Comparison of ENCODE assay signal across 25 cellular contexts in genomic region chr9:91347370-91347769, GRCh38. TPM values are rescaled to one million over a fixed set of nuclear protein-coding genes. Genes with fewer than 3 reads are reported as not detected.
A peak's percentile ranks its signal among the peaks of the same experiment; 100 is the strongest.
DNase-seq lines count a peak whose midpoint lies in the region; ATAC-seq, FAIRE-seq and TF ChIP-seq lines count a peak whose summit lies in the region.
"Had no signal": no experiment of that assay in that cellular context is flagged by ENCODE, and none has a peak within 500 bp of the region (broad histone marks: within the 10 kb centered on the region; RNA-seq: fewer than 3 reads in every experiment).

No MANE protein-coding gene starts in this region.

- in situ Hi-C loops in K562 (cut with MboI) = no loop called here

- H2BK12ac ChIP-seq in H9 (ENCODE audit: insufficient read length, low read depth, low read length) = no peak overlapping the region

- H3K4me3 ChIP-seq in K562 (no peak overlapping the region), pancreas (no peak overlapping the region), coronary artery (no peak overlapping the region)
- H3K4me3 ChIP-seq: A549; BLaER1 treated with 17β-estradiol and CSF1 and Interleukin-3, amounts not matched to agents 10 nM and 100 nM; GM23248; PC-9; SJSA1 had no signal

- H3K4me1 Mint-ChIP-seq in H9 = peaks cover 50 to 51% of the 10 kb centered on the region in 2 experiments

- H3K79me2 ChIP-seq in H9 (ENCODE audit: insufficient read depth, low read length) = no peaks in the 10 kb centered on the region; the same call in 1 of the 2 replicates
- no peaks in the 10 kb centered on the region; the same call in 2 of the 3 replicates for H3K79me2 ChIP-seq in K562 (ENCODE audit: control insufficient read depth, insufficient read depth, low read length)

- TSS peak; percentile 14 for BruUV-seq in K562 (replicated peaks; lab: Mats Ljungman, UMichigan)

- H3K9me3 Mint-ChIP-seq in H9 = peaks cover 2 to 3% of the 10 kb centered on the region in 2 experiments; a peak in 1 of 5 replicates
- H3K9me3 Mint-ChIP-seq: CD4-positive, alpha-beta memory T cell had no signal

- no peak overlapping the region for H2BK120ac ChIP-seq in H9 (ENCODE audit: low read depth, low read length, poor library complexity, severe bottlenecking)

- CTCF ChIA-PET in K562 (lab: Yijun Ruan, JAX; ENCODE audit: low intra/inter-chr PET ratio) = no interaction called here

- no peaks in the 10 kb centered on the region for H3K27me3 ChIP-seq in H9 (ENCODE audit: insufficient read depth, low read length)
- H3K27me3 ChIP-seq in K562 (ENCODE audit: control insufficient read depth in 2 of 2, insufficient read depth in 2 of 2, low read length in 2 of 2) = no peaks in the 10 kb centered on the region
- H3K27me3 ChIP-seq in pancreas = no peaks in the 10 kb centered on the region
- H3K27me3 ChIP-seq: BLaER1 treated with 17β-estradiol and CSF1 and Interleukin-3, amounts not matched to agents 10 nM and 100 nM; SJSA1 had no signal

- POLR2A ChIA-PET in K562 (lab: Yijun Ruan, JAX) = interaction anchor here (2.3 to 2.6 kb wide), 2 partner anchors 9 kb away, joined by 6 to 22 read pairs; no protein-coding TSS in a partner anchor

- no peak overlapping the region for H2AFZ ChIP-seq in H9 (ENCODE audit: low read length)
- H2AFZ ChIP-seq in K562 (ENCODE audit: low read depth, low read length) = no peak overlapping the region
- H2AFZ ChIP-seq: GM23248, PC-9 had no signal

- no peaks in the 10 kb centered on the region for H3K9me3 ChIP-seq in H9 (ENCODE audit: control insufficient read depth, low read depth, low read length)
- no peaks in the 10 kb centered on the region for H3K9me3 ChIP-seq in K562 (replicated peaks; ENCODE audit: control insufficient read depth, insufficient read depth, low read depth, low read length)
- H3K9me3 ChIP-seq in pancreas = no peaks in the 10 kb centered on the region
- H3K9me3 ChIP-seq: A549, SJSA1 had no signal

- no peak for TF ChIP-seq POLR2A in K562 (conservative IDR thresholded peaks at IDR 0.05)

- no peak overlapping the region for H3K14ac ChIP-seq in H9 (ENCODE audit: insufficient read depth, low read length)

- no peak overlapping the region for H2BK20ac ChIP-seq in H9 (ENCODE audit: low read depth, low read length, poor library complexity, severe bottlenecking)

- H3K9me1 ChIP-seq in K562 (ENCODE audit: control insufficient read depth, insufficient read depth, low read length) = no peaks in the 10 kb centered on the region

- H3K4me3 Mint-ChIP-seq in H9 = no peak overlapping the region
- H3K4me3 Mint-ChIP-seq: CD4-positive, alpha-beta memory T cell had no signal

- no peak overlapping the region for H3T11ph ChIP-seq in H9 (ENCODE audit: low read length)

- no peak overlapping the region for H3K18ac ChIP-seq in H9 (ENCODE audit: insufficient read length, low read depth, low read length)

- no peaks in the 10 kb centered on the region for H3K23me2 ChIP-seq in H9 (ENCODE audit: insufficient read length, low read depth, low read length, poor library complexity, severe bottlenecking)

- no peak overlapping the region for H2AK5ac ChIP-seq in H9 (ENCODE audit: insufficient read length, low read length)

- peak overlapping the region; percentile 29; the same call in 1 of the 2 replicates for H3K27ac ChIP-seq in C4-2B
- no peak overlapping the region for H3K27ac ChIP-seq in H9 (ENCODE audit: insufficient read length, low read depth, low read length)
- no peak overlapping the region for H3K27ac ChIP-seq in K562 (ENCODE audit: extremely low read depth, low read depth, low read length)
- no peak overlapping the region for H3K27ac ChIP-seq in pancreas
- no peak overlapping the region for H3K27ac ChIP-seq in coronary artery
- H3K27ac ChIP-seq: A549; BLaER1 treated with 17β-estradiol and CSF1 and Interleukin-3, amounts not matched to agents 10 nM and 100 nM; GM23248; PC-9; SJSA1 had no signal

- H3K36me3 Mint-ChIP-seq in H9 (ENCODE audit: insufficient read depth in 1 of 3, low read depth in 3 of 3) = peaks cover 15 to 21% (median 17%) of the 10 kb centered on the region in 3 experiments; a peak in 6 of 7 replicates

- H3K9ac ChIP-seq in H9 (ENCODE audit: extremely low read depth, insufficient read length, low read length) (no peak overlapping the region), K562 (ENCODE audit: insufficient read depth in 1 of 2, low read depth in 2 of 2, low read length in 2 of 2) (no peak overlapping the region)
- H3K9ac ChIP-seq: BLaER1 treated with 17β-estradiol and CSF1 and Interleukin-3, amounts not matched to agents 10 nM and 100 nM; GM23248 had no signal

- intact Hi-C loops in K562 (cut with micrococcal nuclease) = no loop called here
- intact Hi-C loops in pancreas (cut with DNase I) = no loop called here

- no peak overlapping the region for H4K5ac ChIP-seq in H9 (ENCODE audit: insufficient read length, low read depth, low read length)

- ATAC-seq in K562 (no peak), pancreas (no peak), GM21825 (IDR thresholded peaks at IDR 0.05; ENCODE audit: unreplicated experiment) (no peak)
- ATAC-seq: A549, Right ventricle myocardium inferior had no signal

- TF ChIP-seq RAD21 in K562 (CRISPR knock-in tag; conservative IDR thresholded peaks at IDR 0.05 in 1 of 2, IDR thresholded peaks at IDR 0.05 in 1 of 2) = no peak

- DNase-seq in H9 (no peak), K562 (ENCODE audit: extremely low read depth in 1 of 4, low spot score in 3 of 4) (no peak), pancreas (no peak), NCI-H748 treated with DMSO at 0.1 percent for 48 hours (lab: John Stamatoyannopoulos, UW) (no peak), coronary artery (ENCODE audit: low spot score) (no peak)
- DNase-seq: AML-193; CD4-positive, alpha-beta memory T cell; COR-L47; HCEC 1CT; Karpas-422; NCI-H1105; NCI-H1436 treated with DMSO at 0.1 percent for 48 hours; NCI-H1930; NCI-H2107; NCI-H524; NCI-H774; PC-9 had no signal

- no peaks in the 10 kb centered on the region for H3K79me1 ChIP-seq in H9 (ENCODE audit: insufficient read depth, low read depth, low read length, poor library complexity, severe bottlenecking)

- TF ChIP-seq EP300 in K562 (IDR thresholded peaks at IDR 0.05; ENCODE audit: low read length) = no peak

- no peaks in the 10 kb centered on the region for H3K27me3 Mint-ChIP-seq in H9 (ENCODE audit: low read depth)
- H3K27me3 Mint-ChIP-seq: CD4-positive, alpha-beta memory T cell had no signal

- no peak overlapping the region for H2BK5ac ChIP-seq in H9 (ENCODE audit: insufficient read length, low read length)

- peaks cover 24% of the 10 kb centered on the region; the same call in 2 of the 3 replicates for H3K36me3 ChIP-seq in K562 (ENCODE audit: control insufficient read depth, insufficient read depth, low read length)
- H3K36me3 ChIP-seq in pancreas = peaks cover 0 to 9% (median 0%) of the 10 kb centered on the region in 3 donors
- H3K36me3 ChIP-seq: SJSA1 had no signal

- H3K23ac ChIP-seq in H9 (ENCODE audit: insufficient read length, low read depth, low read length) = no peak overlapping the region

- FAIRE-seq in K562 (lab: Jason Lieb, UNC) (no peak), pancreas (lab: Jason Lieb, UNC) (peak; percentile 67)
- FAIRE-seq: A549, GM18507 had no signal

- H3K56ac ChIP-seq in H9 (ENCODE audit: insufficient read length, low read depth, low read length) = no peak overlapping the region

- H3K27ac Mint-ChIP-seq in H9 = peak overlapping the region in 2 of 3 experiments; percentile 70 to 76; a peak in 1 of 7 replicates
- H3K27ac Mint-ChIP-seq: CD4-positive, alpha-beta memory T cell had no signal

- no peak overlapping the region for H4K91ac ChIP-seq in H9 (ENCODE audit: insufficient read length, low read depth, low read length)

- no peaks in the 10 kb centered on the region for H4K20me1 ChIP-seq in H9 (ENCODE audit: control insufficient read depth, insufficient read depth, insufficient read length)
- H4K20me1 ChIP-seq in K562 (replicated peaks; ENCODE audit: control insufficient read depth, insufficient read depth, low read length) = no peaks in the 10 kb centered on the region; the same call in 1 of the 2 replicates
- H4K20me1 ChIP-seq: BLaER1 treated with 17β-estradiol and CSF1 and Interleukin-3, amounts not matched to agents 10 nM and 100 nM had no signal

- no peak overlapping the region for H3K4ac ChIP-seq in H9 (ENCODE audit: low read depth, low read length)

- no peak overlapping the region for H4K8ac ChIP-seq in H9 (replicated peaks; ENCODE audit: insufficient read length, low read depth, low read length)

- H3K4me1 ChIP-seq in H9 (ENCODE audit: insufficient read depth, low read length) (peaks cover 5% of the 10 kb centered on the region), K562 (replicated peaks in 1 of 2; ENCODE audit: control insufficient read depth in 2 of 2, insufficient read depth in 2 of 2, low read length in 2 of 2) (no peaks in the 10 kb centered on the region), pancreas (peaks cover 0 to 10% (median 0%) of the 10 kb centered on the region in 3 donors)
- H3K4me1 ChIP-seq: A549; BLaER1 treated with 17β-estradiol and CSF1 and Interleukin-3, amounts not matched to agents 10 nM and 100 nM; SJSA1 had no signal

- no peak overlapping the region for H2BK15ac ChIP-seq in H9 (ENCODE audit: low read depth, low read length)

- no peak overlapping the region for H3K4me2 ChIP-seq in H9 (ENCODE audit: insufficient read depth, insufficient read length, low read length)
- H3K4me2 ChIP-seq in K562 (ENCODE audit: insufficient read depth, low read length) = no peak overlapping the region
- H3K4me2 ChIP-seq: A549; BLaER1 treated with 17β-estradiol and CSF1 and Interleukin-3, amounts not matched to agents 10 nM and 100 nM; PC-9 had no signal

- TF ChIP-seq CTCF in C4-2B (conservative IDR thresholded peaks at IDR 0.05) (no peak), H9 (conservative IDR thresholded peaks at IDR 0.05) (no peak), K562 (IDR thresholded peaks at IDR 0.05 in 2 of 3, conservative IDR thresholded peaks at IDR 0.05 in 1 of 3; ENCODE audit: insufficient read depth in 2 of 3, low read depth in 1 of 3, low read length in 3 of 3) (no peak), pancreas (IDR thresholded peaks at IDR 0.05) (no peak), coronary artery (IDR thresholded peaks at IDR 0.05) (no peak)

RNA-seq across cellular contexts. Expression of gene AUH, which starts 14.3 kb away (rescaled TPM):
- total RNA-seq in H9 (2021) (20.2 and 21.7 TPM in 2 replicates), K562 (2014; rRNA removed) (29.0 and 32.8 TPM in 2 replicates), K562 (2014; rRNA removed; fragmentation: Illumina TruSeq; extraction: Trizol) (11.1 and 12.4 TPM in 2 replicates), K562 (2015; rRNA removed; fragmentation: Illumina TruSeq; extraction: Trizol) (9.4 and 10.1 TPM in 2 replicates), K562 (2021) (12.7 and 13.5 TPM in 2 replicates), pancreas (10 to 100 TPM; 11.2 to 19.5 (median 14.5) TPM)
- total RNA-seq in K562 (2011; cell fraction: chromatin; rRNA removed; ENCODE audit: low replicate concordance) = 16.8 and 53.1 TPM in 2 replicates
- total RNA-seq in K562 (2011; cell fraction: nucleolus; rRNA removed) = 7.8 and 11.6 TPM in 2 replicates
- total RNA-seq in K562 (2011; cell fraction: nucleoplasm; rRNA removed) = 18.8 and 30.1 TPM in 2 replicates
- polyA plus RNA-seq in K562 (2011; rRNA removed) (6.3 and 6.9 TPM in 2 replicates), K562 (2014; fragmentation: Illumina TruSeq; extraction: Trizol) (6.1 and 6.3 TPM in 2 replicates), K562 (2014; fragmentation: Nextera tagmentation; extraction: Ambion mirVana) (1 to 10 TPM; 3.4 to 4.5 TPM), K562 (2014; rRNA removed) (16.3 and 16.8 TPM in 2 replicates), pancreas (10 to 100 TPM; 14.5 to 18.2 TPM)
- polyA plus RNA-seq in K562 (2011; cell fraction: cytosol; rRNA removed) = 2.6 and 3.3 TPM in 2 replicates
- 10.3 and 13.3 TPM in 2 replicates for polyA plus RNA-seq in K562 (2011; cell fraction: nucleus; rRNA removed)
- polyA plus RNA-seq in K562 (2012) = 6.8 and 9.1 TPM in 2 replicates
- polyA minus RNA-seq in K562 (2011; rRNA and poly(A)+ RNA removed) = 11.6 and 12.7 TPM in 2 replicates
- polyA minus RNA-seq in K562 (2011; cell fraction: cytosol; rRNA and poly(A)+ RNA removed) = 2.7 and 3.0 TPM in 2 replicates
- polyA minus RNA-seq in K562 (2011; cell fraction: nucleus; rRNA and poly(A)+ RNA removed) = 22.3 and 25.0 TPM in 2 replicates
